ENCODE assay signal across 9 cellular contexts in the genomic region with DNA sequence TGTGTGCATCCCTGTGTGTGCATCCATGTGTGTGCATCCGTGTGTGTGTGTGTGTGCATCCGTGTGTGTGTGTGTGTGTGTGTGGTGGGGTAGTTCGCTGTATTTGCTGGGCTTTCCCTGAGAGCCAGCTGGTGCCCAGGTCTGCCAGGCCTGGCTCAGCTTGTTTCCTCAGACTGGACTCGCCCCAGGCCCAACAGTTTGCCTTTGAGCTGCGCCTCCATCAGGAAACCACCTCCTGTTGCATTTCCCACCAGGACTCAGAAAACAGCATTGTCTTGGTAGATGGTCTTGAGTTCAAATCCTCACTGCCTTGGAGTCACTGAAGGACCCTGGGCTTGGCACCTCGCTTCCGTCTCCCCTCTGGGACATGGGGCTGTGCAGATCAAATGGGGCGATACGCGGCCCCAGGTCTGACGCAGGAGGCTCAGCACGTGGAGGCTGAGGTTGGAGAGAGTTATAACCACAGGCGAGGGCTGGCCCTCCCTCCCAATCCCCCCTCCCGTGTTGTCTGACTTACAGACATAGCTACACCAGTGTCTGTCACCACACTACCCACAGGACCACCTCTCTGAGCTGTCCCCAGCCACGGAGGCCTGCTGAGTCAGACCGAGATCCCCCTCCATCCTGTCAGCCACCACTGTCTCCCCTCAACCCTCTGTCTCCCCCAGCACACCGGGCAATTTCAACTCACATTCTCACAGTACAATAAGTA. TPM values are rescaled to one million over a fixed set of nuclear protein-coding genes. Genes with fewer than 3 reads are reported as not detected.
A peak's percentile ranks its signal among the peaks of the same experiment; 100 is the strongest.
DNase-seq lines count a peak whose midpoint lies in the region; ATAC-seq and FAIRE-seq lines count a peak whose summit lies in the region.
"Had no signal": no experiment of that assay in that cellular context is flagged by ENCODE, and none has a peak within 500 bp of the region (broad histone marks: within the 10 kb centered on the region; RNA-seq: fewer than 3 reads in every experiment).

No MANE protein-coding gene starts in this region.

- intact Hi-C loops in Right ventricle myocardium inferior (cut with DNase I) = no loop called here

- peak; percentile 55 for FAIRE-seq in RCC 7860 (lab: Jason Lieb, UNC)

- H3K27ac Mint-ChIP-seq in CD4-positive, CD25-positive, alpha-beta regulatory T cell = peak overlapping the region; percentile 79 to 87 (median 85)
- H3K27ac Mint-ChIP-seq in activated naive CD8-positive, alpha-beta T cell treated with anti-CD3 and anti-CD28 coated beads, Interleukin-2, amount 50 U/mL, for 24 hours = peak overlapping the region; percentile 89

- peak overlapping the region; percentile 22 to 71 (median 42) for H3K4me3 Mint-ChIP-seq in CD4-positive, CD25-positive, alpha-beta regulatory T cell
- peak overlapping the region; percentile 56 for H3K4me3 Mint-ChIP-seq in activated naive CD8-positive, alpha-beta T cell treated with anti-CD3 and anti-CD28 coated beads, Interleukin-2, amount 50 U/mL, for 24 hours

- H3K9me3 ChIP-seq in CD4-positive, CD25-positive, alpha-beta regulatory T cell (ENCODE audit: control insufficient read depth in 2 of 2, low read length in 2 of 2) = no peaks in the 10 kb centered on the region

- no peak overlapping the region for H3K4me3 ChIP-seq in CD4-positive, CD25-positive, alpha-beta regulatory T cell (ENCODE audit: low read depth, low read length)

- peaks cover 4 to 30% (median 16%) of the 10 kb centered on the region in 4 donors for H3K4me1 Mint-ChIP-seq in CD4-positive, CD25-positive, alpha-beta regulatory T cell
- H3K4me1 Mint-ChIP-seq in activated naive CD8-positive, alpha-beta T cell treated with anti-CD3 and anti-CD28 coated beads, Interleukin-2, amount 50 U/mL, for 24 hours = peaks cover 77% of the 10 kb centered on the region

- no peaks in the 10 kb centered on the region for H3K36me3 ChIP-seq in CD4-positive, CD25-positive, alpha-beta regulatory T cell (ENCODE audit: control insufficient read depth, insufficient read depth, low read length)

- no peaks in the 10 kb centered on the region for H3K9me3 Mint-ChIP-seq in CD4-positive, CD25-positive, alpha-beta regulatory T cell
- no peaks in the 10 kb centered on the region for H3K9me3 Mint-ChIP-seq in activated naive CD8-positive, alpha-beta T cell treated with anti-CD3 and anti-CD28 coated beads, Interleukin-2, amount 50 U/mL, for 24 hours

- H3K27me3 Mint-ChIP-seq in CD4-positive, CD25-positive, alpha-beta regulatory T cell = peaks cover 4% of the 10 kb centered on the region
- peaks cover 18% of the 10 kb centered on the region for H3K27me3 Mint-ChIP-seq in activated naive CD8-positive, alpha-beta T cell treated with anti-CD3 and anti-CD28 coated beads, Interleukin-2, amount 50 U/mL, for 24 hours

- peak overlapping the region; percentile 23 for H3K27ac ChIP-seq in CD4-positive, CD25-positive, alpha-beta regulatory T cell (ENCODE audit: insufficient read depth, low read length, poor library complexity, severe bottlenecking)
- H3K27ac ChIP-seq: VCaP had no signal

- H3K4me1 ChIP-seq in CD4-positive, CD25-positive, alpha-beta regulatory T cell (ENCODE audit: control insufficient read depth, insufficient read depth, low read length, poor library complexity, severe bottlenecking) = peaks cover 21% of the 10 kb centered on the region

- no peaks in the 10 kb centered on the region for H3K27me3 ChIP-seq in CD4-positive, CD25-positive, alpha-beta regulatory T cell (ENCODE audit: control insufficient read depth, insufficient read depth, low read length)

- ATAC-seq in CD4-positive, CD25-positive, alpha-beta regulatory T cell (ENCODE audit: low read depth in 2 of 2) = peak; percentile 86
- ATAC-seq in GM21526 (IDR thresholded peaks at IDR 0.05; ENCODE audit: low FRiP score, unreplicated experiment) (peak; percentile 66), Right ventricle myocardium inferior (no peak), GM19324 (IDR thresholded peaks at IDR 0.05; ENCODE audit: low FRiP score, unreplicated experiment) (no peak)
- peak; percentile 85 for ATAC-seq in activated naive CD8-positive, alpha-beta T cell treated with anti-CD3 and anti-CD28 coated beads, Interleukin-2, amount 50 U/mL, for 24 hours

- peak; percentile 67 to 88 (median 68) for DNase-seq in CD4-positive, CD25-positive, alpha-beta regulatory T cell
- DNase-seq in RCC 7860 (ENCODE audit: low spot score) = peak; percentile 86
- DNase-seq in activated naive CD8-positive, alpha-beta T cell treated with anti-CD3 and anti-CD28 coated beads, Interleukin-2, amount 50 U/mL, for 24 hours = peak; percentile 88
- DNase-seq in stimulated activated CD8-positive, alpha-beta memory T cell treated with anti-CD3 and anti-CD28 coated beads, Interleukin-15, amount 100 ng/mL, for 48 hours (ENCODE audit: low read depth in 2 of 2) = peak; percentile 92 to 94
- DNase-seq in Right ventricle myocardium inferior (ENCODE audit: missing footprints) = no peak
- no peak for DNase-seq in AG08396 (ENCODE audit: low spot score)

- no peaks in the 10 kb centered on the region for H3K36me3 Mint-ChIP-seq in CD4-positive, CD25-positive, alpha-beta regulatory T cell
- H3K36me3 Mint-ChIP-seq in activated naive CD8-positive, alpha-beta T cell treated with anti-CD3 and anti-CD28 coated beads, Interleukin-2, amount 50 U/mL, for 24 hours (ENCODE audit: low read depth) = no peaks in the 10 kb centered on the region

RNA-seq across cellular contexts. Expression of a gene that starts 4.7 kb away (rescaled TPM):
- total RNA-seq in CD4-positive, CD25-positive, alpha-beta regulatory T cell = 14.2 TPM
- 10 to 100 TPM; 32.5 to 46.4 (median 38.9) TPM for polyA plus RNA-seq in CD4-positive, CD25-positive, alpha-beta regulatory T cell
- 17.6 TPM for total RNA-seq in Right ventricle myocardium inferior

RNA-seq across cellular contexts. Expression of a gene that starts 49.8 kb away (rescaled TPM):
- 46.0 TPM for total RNA-seq in CD4-positive, CD25-positive, alpha-beta regulatory T cell
- 10 to 100 TPM; 10.5 to 15.7 (median 12.2) TPM for polyA plus RNA-seq in CD4-positive, CD25-positive, alpha-beta regulatory T cell
- total RNA-seq in Right ventricle myocardium inferior = 15.3 TPM

Comparison
In these comparisons a context has a peak if more than half of its experiments do, and no peak if none do; other contexts are left out.
1. ATAC-seq: peak in CD4-positive, CD25-positive, alpha-beta regulatory T cell (2 of 2), GM21526 (single experiment) and activated naive CD8-positive, alpha-beta T cell treated with anti-CD3 and anti-CD28 coated beads, Interleukin-2, amount 50 U/mL, for 24 hours (single experiment); none in Right ventricle myocardium inferior (single experiment) and GM19324 (single experiment).
2. DNase-seq: peak in CD4-positive, CD25-positive, alpha-beta regulatory T cell (3 of 3), RCC 7860 (single experiment), activated naive CD8-positive, alpha-beta T cell treated with anti-CD3 and anti-CD28 coated beads, Interleukin-2, amount 50 U/mL, for 24 hours (single experiment) and stimulated activated CD8-positive, alpha-beta memory T cell treated with anti-CD3 and anti-CD28 coated beads, Interleukin-15, amount 100 ng/mL, for 48 hours (2 of 2); none in Right ventricle myocardium inferior (single experiment) and AG08396 (single experiment).